11 cellular contexts compared by ENCODE assay signal in the genomic region with DNA sequence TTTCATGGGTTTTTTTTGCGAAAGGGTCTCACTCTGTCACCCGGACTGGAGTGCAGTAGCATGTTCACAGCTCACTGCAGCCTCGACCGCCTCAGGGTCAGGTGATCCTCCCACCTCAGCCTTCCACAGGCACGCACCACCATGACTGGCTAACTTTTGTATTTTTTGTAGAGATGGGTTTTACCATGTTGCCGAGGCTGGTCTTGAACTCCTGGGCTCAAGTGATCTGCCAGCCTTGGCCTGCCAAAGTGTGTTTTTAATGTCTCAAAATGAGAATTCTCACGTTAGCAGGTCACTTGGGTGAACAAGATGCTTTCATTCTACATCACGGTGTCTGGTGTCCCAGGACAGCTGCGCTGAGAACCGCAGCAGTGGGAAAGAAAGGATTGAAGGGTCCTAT. TPM values are rescaled to one million over a fixed set of nuclear protein-coding genes. Genes with fewer than 3 reads are reported as not detected.
DNase-seq lines count a peak whose midpoint lies in the region; FAIRE-seq and TF ChIP-seq lines count a peak whose summit lies in the region.
"Had no signal": no experiment of that assay in that cellular context is flagged by ENCODE, and none has a peak within 500 bp of the region (broad histone marks: within the 10 kb centered on the region; RNA-seq: fewer than 3 reads in every experiment).

No MANE protein-coding gene starts in this region.

- no peaks in the 10 kb centered on the region for H3K9me3 ChIP-seq in right atrium auricular region
- no peaks in the 10 kb centered on the region for H3K9me3 ChIP-seq in mucosa of rectum (ENCODE audit: control insufficient read depth in 2 of 2, low read length in 2 of 2)
- no peaks in the 10 kb centered on the region for H3K9me3 ChIP-seq in uterus
- H3K9me3 ChIP-seq in small intestine (ENCODE audit: control insufficient read depth, low read depth) = no peaks in the 10 kb centered on the region
- H3K9me3 ChIP-seq: neutrophil had no signal

- FAIRE-seq in small intestine (lab: Jason Lieb, UNC) = no peak
- FAIRE-seq: D721Med had no signal

- H3K4me3 Mint-ChIP-seq in activated naive CD8-positive, alpha-beta T cell = peak overlapping the region; percentile 89

- no peaks in the 10 kb centered on the region for H3K9me3 Mint-ChIP-seq in activated naive CD8-positive, alpha-beta T cell (ENCODE audit: low read depth)

- no peak overlapping the region for H3K9ac ChIP-seq in mucosa of rectum (ENCODE audit: low read depth in 1 of 2, low read length in 2 of 2)

- DNase-seq in right atrium auricular region (ENCODE audit: low spot score) = no peak
- no peak for DNase-seq in cardiac septum (ENCODE audit: low spot score)
- DNase-seq in uterus = no peak
- DNase-seq in small intestine = no peak
- DNase-seq in iPS-NIHi7 (ENCODE audit: extremely low spot score) = no peak
- DNase-seq in activated CD8-positive, alpha-beta memory T cell treated with anti-CD3 and anti-CD28 coated beads, Interleukin-2, amount 50 U/mL, for 48 hours = no peak

- peaks cover 2% of the 10 kb centered on the region for H3K36me3 Mint-ChIP-seq in activated naive CD8-positive, alpha-beta T cell

- no peaks in the 10 kb centered on the region for H3K36me3 ChIP-seq in right atrium auricular region
- peaks cover 0 to 4% of the 10 kb centered on the region in 2 donors for H3K36me3 ChIP-seq in mucosa of rectum (ENCODE audit: control insufficient read depth in 2 of 2, insufficient read depth in 2 of 2, low read length in 2 of 2)
- H3K36me3 ChIP-seq in uterus = no peaks in the 10 kb centered on the region
- no peaks in the 10 kb centered on the region for H3K36me3 ChIP-seq in small intestine (ENCODE audit: control insufficient read depth in 2 of 2, insufficient read depth in 2 of 2, low read length in 2 of 2)
- H3K36me3 ChIP-seq: neutrophil had no signal

- WGBS in small intestine, 3 donors = 67 to 81% (median 79%) methylated on average over 10 of the region's 10 CpGs

- TF ChIP-seq POLR2A in uterus (IDR thresholded peaks at IDR 0.05) = no peak

- peaks cover 51% of the 10 kb centered on the region for H3K4me1 Mint-ChIP-seq in activated naive CD8-positive, alpha-beta T cell (ENCODE audit: low read depth)

- H3K27ac ChIP-seq in right atrium auricular region (peak overlapping the region; percentile 98), mucosa of rectum (ENCODE audit: low read depth in 2 of 2, low read length in 2 of 2) (no peak overlapping the region), uterus (peak overlapping the region; percentile 95 to 96), small intestine (ENCODE audit: low read depth in 1 of 2, low read length in 1 of 2) (peak overlapping the region in 1 of 2 donors; percentile 50)
- H3K27ac ChIP-seq: neutrophil, SK-N-MC had no signal

- intact Hi-C loops in cardiac septum (cut with DNase I) (no loop called here), uterus (cut with DNase I; ENCODE audit: low total_unique reads) (no loop called here)

- H3K27me3 Mint-ChIP-seq in activated naive CD8-positive, alpha-beta T cell = no peaks in the 10 kb centered on the region

- no peaks in the 10 kb centered on the region for H3K27me3 ChIP-seq in right atrium auricular region
- H3K27me3 ChIP-seq in mucosa of rectum (ENCODE audit: control insufficient read depth in 2 of 2, insufficient read depth in 2 of 2, low read length in 2 of 2) = no peaks in the 10 kb centered on the region
- no peaks in the 10 kb centered on the region for H3K27me3 ChIP-seq in uterus
- no peaks in the 10 kb centered on the region for H3K27me3 ChIP-seq in small intestine (ENCODE audit: control insufficient read depth in 2 of 2, insufficient read depth in 2 of 2, low read length in 2 of 2)

- peak overlapping the region; percentile 95 for H3K27ac Mint-ChIP-seq in activated naive CD8-positive, alpha-beta T cell

- TF ChIP-seq CTCF in right atrium auricular region (IDR thresholded peaks at IDR 0.05) = no peak
- TF ChIP-seq CTCF in uterus (IDR thresholded peaks at IDR 0.05) = no peak

- H3K4me3 ChIP-seq in right atrium auricular region = peak overlapping the region in 1 of 2 donors; percentile 91
- peak overlapping the region; percentile 8 to 41 for H3K4me3 ChIP-seq in mucosa of rectum (ENCODE audit: low read length in 2 of 2)
- H3K4me3 ChIP-seq in uterus = peak overlapping the region in 1 of 2 donors; percentile 69
- H3K4me3 ChIP-seq in small intestine (ENCODE audit: low read depth in 1 of 2, low read length in 2 of 2) = peak overlapping the region in 1 of 2 donors; percentile 7
- H3K4me3 ChIP-seq: SK-N-MC had no signal

- peaks cover 0 to 64% of the 10 kb centered on the region in 2 donors for H3K4me1 ChIP-seq in right atrium auricular region
- H3K4me1 ChIP-seq in mucosa of rectum (ENCODE audit: control insufficient read depth in 2 of 2, insufficient read depth in 2 of 2, low read length in 2 of 2) = peaks cover 35 to 38% of the 10 kb centered on the region in 2 donors
- peaks cover 3 to 4% of the 10 kb centered on the region in 2 donors for H3K4me1 ChIP-seq in uterus
- peaks cover 0 to 9% of the 10 kb centered on the region in 2 donors for H3K4me1 ChIP-seq in small intestine (ENCODE audit: control insufficient read depth in 2 of 2, insufficient read depth in 1 of 2, low read depth in 1 of 2, low read length in 1 of 2)

RNA-seq across cellular contexts. Expression of a gene that starts 3.2 kb away (rescaled TPM):
- total RNA-seq in right atrium auricular region (10 to 100 TPM; 39.3 to 53.1 TPM), cardiac septum (73.9 TPM), uterus (100 to 1,000 TPM in 1 of 4 donors, 10 to 100 TPM in 3; 35.2 to 309 (median 74.8) TPM)
- 10 to 100 TPM; 25.1 to 38.7 (median 33.7) TPM for polyA plus RNA-seq in small intestine

RNA-seq across cellular contexts. Expression of a gene that starts 11.7 kb away (rescaled TPM):
- total RNA-seq in right atrium auricular region (10 to 100 TPM; 57.5 to 83.0 TPM), cardiac septum (113 TPM), uterus (10 to 100 TPM; 26.3 to 79.7 (median 58.0) TPM)
- polyA plus RNA-seq in small intestine = 10 to 100 TPM; 35.1 to 61.1 (median 55.0) TPM

Comparison
In these comparisons a context has a peak if more than half of its experiments do, and no peak if none do; other contexts are left out.
1. H3K27ac ChIP-seq: peak in right atrium auricular region (2 of 2) and uterus (2 of 2); none in mucosa of rectum (0 of 2).